ENCODE assay signal across 1 cellular context in genomic region chr1:201737350-201738060, GRCh38.
TF ChIP-seq lines count a peak whose summit lies in the region.

No MANE protein-coding gene starts in this region.

TF ChIP-seq in WTC11, 78 proteins besides CTCF, POLR2A, EP300 and RAD21 (continued from another document):
- no peak for TF ChIP-seq ZNF532 (CRISPR knock-in tag; IDR thresholded peaks at IDR 0.05; ENCODE audit: borderline replicate concordance)
